In the genomic region with DNA sequence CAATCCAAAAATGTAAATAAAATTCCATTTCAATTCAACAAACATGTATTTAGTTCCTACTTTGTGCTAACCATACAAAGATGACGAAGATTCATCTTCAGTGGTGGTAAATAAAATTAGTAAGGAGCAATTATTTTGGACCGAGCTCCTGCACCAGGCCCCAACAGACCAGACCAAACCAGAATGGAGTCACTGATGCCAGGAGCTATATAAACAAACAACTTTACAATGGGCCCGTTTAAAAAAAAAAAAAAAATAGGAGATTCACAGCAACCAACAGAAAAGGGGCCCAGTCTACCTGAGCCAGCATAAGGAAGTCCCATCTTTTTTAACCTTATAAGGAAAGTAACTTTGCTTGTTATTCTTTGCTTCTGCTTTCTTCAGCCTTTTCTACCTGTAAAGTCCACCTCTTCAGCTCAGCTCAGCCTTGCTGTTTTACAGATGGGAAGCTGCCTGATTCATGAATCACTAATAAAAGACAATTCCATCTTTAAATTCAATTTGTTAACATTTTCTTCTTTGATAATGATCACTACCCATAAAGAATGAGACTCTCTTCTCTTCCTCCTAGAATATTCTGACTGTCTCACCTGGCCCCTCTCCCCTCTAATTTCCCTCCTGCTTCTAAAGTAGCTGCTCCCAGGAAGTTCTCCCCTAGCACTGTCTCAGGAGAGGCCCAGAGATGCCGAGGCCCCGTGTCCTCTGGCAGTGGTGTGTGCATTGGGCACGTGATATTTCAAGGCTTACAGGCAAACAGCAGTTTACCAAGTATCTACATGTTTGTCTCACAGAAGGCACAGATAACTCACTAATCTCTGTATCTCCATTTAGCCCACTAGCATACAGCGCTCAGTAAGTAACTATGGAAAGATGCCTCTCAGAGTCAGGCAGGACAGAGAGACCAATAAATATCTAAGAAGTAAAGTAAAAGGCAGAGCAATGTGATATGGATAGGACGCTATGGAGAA, we compare ENCODE assay signal across 10 cellular contexts. TPM values are rescaled to one million over a fixed set of nuclear protein-coding genes. Genes with fewer than 3 reads are reported as not detected.
DNase-seq lines count a peak whose midpoint lies in the region; ATAC-seq and TF ChIP-seq lines count a peak whose summit lies in the region.
"Had no signal": no experiment of that assay in that cellular context is flagged by ENCODE, and none has a peak within 500 bp of the region (broad histone marks: within the 10 kb centered on the region; RNA-seq: fewer than 3 reads in every experiment).

No MANE protein-coding gene starts in this region.

- TF ChIP-seq CTCF in prostate gland (IDR thresholded peaks at IDR 0.05), result no peak

- DNase-seq in NCI-H146 (lab: John Stamatoyannopoulos, UW), result peak; percentile 45
- no peak for DNase-seq in NCI-H146 treated with DMSO at 0.1 percent for 48 hours (lab: John Stamatoyannopoulos, UW; ENCODE audit: unreplicated experiment)
- DNase-seq in NCI-H2196 (lab: John Stamatoyannopoulos, UW; ENCODE audit: unreplicated experiment), result peak; percentile 28
- no peak for DNase-seq in epithelial cell of prostate (ENCODE audit: low read depth, low spot score)
- no peak for DNase-seq in prostate gland (ENCODE audit: low spot score)
- DNase-seq in NOMO-1 treated with DMSO at 0.1 percent for 48 hours (lab: John Stamatoyannopoulos, UW; ENCODE audit: unreplicated experiment), result no peak
- DNase-seq in NCI-H226, result no peak
- DNase-seq: NCI-H1105 treated with DMSO at 0.1 percent for 48 hours, posterior cingulate gyrus had no signal

- TF ChIP-seq POLR2A in prostate gland (IDR thresholded peaks at IDR 0.05), result no peak

- H3K9me3 ChIP-seq in prostate gland, result no peaks in the 10 kb centered on the region

- peaks cover 6% of the 10 kb centered on the region for H3K4me1 ChIP-seq in prostate gland (replicated peaks)

- H3K27me3 ChIP-seq in prostate gland (replicated peaks; ENCODE audit: insufficient read depth), result no peaks in the 10 kb centered on the region

- peak overlapping the region; percentile 79 for H3K27ac ChIP-seq in epithelial cell of prostate
- H3K27ac ChIP-seq in prostate gland, result peak overlapping the region; percentile 63 to 65

- intact Hi-C loops in prostate gland (cut with DNase I), result no loop called here

- no peaks in the 10 kb centered on the region for H3K36me3 ChIP-seq in prostate gland

- 41% methylated on average over 8 of the region's 8 CpGs for WGBS in prostate gland

- no peak overlapping the region for H3K4me3 ChIP-seq in prostate gland

- no peak for ATAC-seq in GM18502 (IDR thresholded peaks at IDR 0.05; ENCODE audit: poor library complexity, unreplicated experiment)

RNA-seq across cellular contexts. Expression of gene MBOAT1, which starts 8.4 kb away (rescaled TPM):
- total RNA-seq in prostate gland, result 10 to 100 TPM in 1 of 2 donors, 1 to 10 TPM in 1; 8.6 to 14.1 TPM

Comparison
In these comparisons a context has a peak if more than half of its experiments do, and no peak if none do; other contexts are left out.
1. DNase-seq: peak in NCI-H146 (single experiment) and NCI-H2196 (single experiment); none in NCI-H146 treated with DMSO at 0.1 percent for 48 hours (single experiment), epithelial cell of prostate (single experiment), prostate gland (single experiment), NOMO-1 treated with DMSO at 0.1 percent for 48 hours (single experiment) and NCI-H226 (single experiment).